Comparison of ENCODE assay signal across 14 cellular contexts in genomic region chr2:85649201-85650190, GRCh38. TPM values are rescaled to one million over a fixed set of nuclear protein-coding genes. Genes with fewer than 3 reads are reported as not detected.
DNase-seq lines count a peak whose midpoint lies in the region; ATAC-seq and TF ChIP-seq lines count a peak whose summit lies in the region.
"Had no signal": no experiment of that assay in that cellular context is flagged by ENCODE, and none has a peak within 500 bp of the region (broad histone marks: within the 10 kb centered on the region; RNA-seq: fewer than 3 reads in every experiment).

No MANE protein-coding gene starts in this region.

- no peaks in the 10 kb centered on the region for H3K27me3 ChIP-seq in brain microvascular endothelial cell (replicated peaks)

- in situ Hi-C loops in brain microvascular endothelial cell (cut with HindIII; ENCODE audit: low pct_ligation_motif_present, low sequenced_read_pairs), result no loop called here

- H3K4me3 ChIP-seq in brain microvascular endothelial cell (ENCODE audit: low read depth, low read length), result no peak overlapping the region
- H3K4me3 ChIP-seq: mucosa of descending colon had no signal

- ATAC-seq in GM19351 (IDR thresholded peaks at IDR 0.05; ENCODE audit: unreplicated experiment) (no peak), GM18861 (IDR thresholded peaks at IDR 0.05; ENCODE audit: unreplicated experiment) (no peak), GM18520 (IDR thresholded peaks at IDR 0.05; ENCODE audit: unreplicated experiment) (no peak)

- H3K36me3 ChIP-seq in brain microvascular endothelial cell (replicated peaks), result peaks cover 59% of the 10 kb centered on the region

- peak; percentile 66 for DNase-seq in AG08395 (ENCODE audit: low spot score)
- DNase-seq in HS-5 (ENCODE audit: low read depth), result peak; percentile 65
- no peak for DNase-seq in brain microvascular endothelial cell
- DNase-seq in lung microvascular endothelial cell (ENCODE audit: low read depth in 2 of 2), result peak; percentile 7 to 35
- no peak for DNase-seq in activated gamma-delta T cell (lab: John Stamatoyannopoulos, UW)
- DNase-seq: CD8-positive, alpha-beta memory T cell; effector memory CD8-positive, alpha-beta T cell; NCI-H2227 treated with DMSO at 0.1 percent for 48 hours; stimulated activated CD4-positive, alpha-beta T cell treated with anti-CD3 and anti-CD28 coated beads, Interleukin-4, amount 100 ng/mL, for 24 hours; T-helper 9 cell had no signal

- peak overlapping the region; percentile 76 for H3K27ac ChIP-seq in brain microvascular endothelial cell

- TF ChIP-seq CTCF in brain microvascular endothelial cell (IDR thresholded peaks at IDR 0.05; ENCODE audit: low read depth, low read length, missing control alignments), result no peak

RNA-seq across cellular contexts. Expression of gene SFTPB, which starts 18.5 kb away (rescaled TPM):
- not detected in 2 replicates for total RNA-seq in lung microvascular endothelial cell
- total RNA-seq: CD8-positive, alpha-beta memory T cell had no signal

RNA-seq across cellular contexts. Expression of gene USP39, which starts 33.5 kb away (rescaled TPM):
- total RNA-seq in lung microvascular endothelial cell, result 29.6 and 29.9 TPM in 2 replicates

RNA-seq across cellular contexts. Expression of gene C2orf68, which starts 37.6 kb away (rescaled TPM):
- total RNA-seq in lung microvascular endothelial cell, result 14.8 and 23.8 TPM in 2 replicates

RNA-seq across cellular contexts. Expression of gene GNLY, which starts 44.7 kb away (rescaled TPM):
- not detected in 2 replicates for total RNA-seq in lung microvascular endothelial cell

RNA-seq across cellular contexts. Expression of gene TMEM150A, which starts 47.0 kb away (rescaled TPM):
- 6.1 and 14.7 TPM in 2 replicates for total RNA-seq in lung microvascular endothelial cell

Comparison
In these comparisons a context has a peak if more than half of its experiments do, and no peak if none do; other contexts are left out.
1. DNase-seq: peak in AG08395 (single experiment), HS-5 (single experiment) and lung microvascular endothelial cell (2 of 2); none in brain microvascular endothelial cell (single experiment) and activated gamma-delta T cell (single experiment).